ENCODE assay signal across 8 cellular contexts in the genomic region with DNA sequence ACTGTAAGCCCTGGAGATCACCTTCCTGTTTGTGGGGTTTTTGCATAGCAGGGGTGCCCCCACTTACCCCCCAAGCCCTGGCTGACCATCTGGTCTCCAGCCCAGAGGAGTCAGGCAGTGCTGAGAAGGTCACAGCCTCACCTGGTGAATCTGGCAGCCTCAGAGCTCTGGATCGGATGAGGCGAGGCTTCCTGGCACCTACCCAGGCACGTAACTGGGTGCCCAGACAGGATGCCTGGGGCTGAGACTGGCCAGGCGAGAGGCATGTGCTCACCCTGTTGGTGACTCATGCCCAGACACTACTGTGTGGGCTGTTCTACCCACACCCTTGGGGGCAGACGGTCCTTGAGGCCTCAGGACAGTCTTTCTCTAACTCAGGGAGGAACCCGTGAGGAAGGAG. TPM values are rescaled to one million over a fixed set of nuclear protein-coding genes. Genes with fewer than 3 reads are reported as not detected.
DNase-seq lines count a peak whose midpoint lies in the region; ATAC-seq and TF ChIP-seq lines count a peak whose summit lies in the region.

No MANE protein-coding gene starts in this region.

- peaks cover 19 to 33% of the 10 kb centered on the region in 2 donors for H3K27me3 Mint-ChIP-seq in effector memory CD8-positive, alpha-beta T cell

- H3K36me3 ChIP-seq in BJ (ENCODE audit: control insufficient read depth, insufficient read depth, low read length) = no peaks in the 10 kb centered on the region
- no peaks in the 10 kb centered on the region for H3K36me3 ChIP-seq in mucosa of rectum (ENCODE audit: control insufficient read depth in 2 of 2, insufficient read depth in 2 of 2, low read length in 2 of 2)

- no peak for TF ChIP-seq CTCF in BJ (IDR thresholded peaks at IDR 0.05; ENCODE audit: insufficient read depth, low read depth, low read length)

- DNase-seq in BJ (ENCODE audit: low read depth) (peak; percentile 85), NCI-H226 (peak; percentile 97), HuH-7.5 (ENCODE audit: low spot score) (no peak), inferior parietal cortex (ENCODE audit: extremely low spot score) (no peak)
- DNase-seq in effector memory CD8-positive, alpha-beta T cell = no peak
- DNase-seq in stimulated activated naive CD4-positive, alpha-beta T cell (lab: John Stamatoyannopoulos, UW) = no peak

- POLR2A ChIA-PET in BJ (lab: Charles Lee) = interaction anchor here (0.6 to 1.3 kb wide), 8 partner anchors 21 to 105 kb away, joined by 3 to 7 read pairs (median 3); no protein-coding TSS in a partner anchor

- peak; percentile 51 for ATAC-seq in effector memory CD8-positive, alpha-beta T cell (replicated peaks)
- ATAC-seq in HG03280 (IDR thresholded peaks at IDR 0.05; ENCODE audit: unreplicated experiment) = no peak

- no peaks in the 10 kb centered on the region for H3K36me3 Mint-ChIP-seq in effector memory CD8-positive, alpha-beta T cell (ENCODE audit: insufficient read depth)

- no peaks in the 10 kb centered on the region for H3K9me3 ChIP-seq in mucosa of rectum (ENCODE audit: control insufficient read depth in 2 of 2, low read length in 2 of 2)

- peak overlapping the region; percentile 10 to 71 for H3K9ac ChIP-seq in mucosa of rectum (ENCODE audit: low read depth in 1 of 2, low read length in 2 of 2)

- no peak overlapping the region for H3K4me3 Mint-ChIP-seq in effector memory CD8-positive, alpha-beta T cell

- CTCF ChIA-PET in BJ (lab: Yijun Ruan, JAX) = interaction anchor here (0.5 to 12.4 kb wide), 8 partner anchors 9 to 282 kb away, joined by 3 to 347 read pairs (median 4); partner anchors contain the start of gene PADI2

- H3K4me1 ChIP-seq in mucosa of rectum (ENCODE audit: control insufficient read depth in 2 of 2, insufficient read depth in 2 of 2, low read length in 2 of 2) = peaks cover 34 to 50% of the 10 kb centered on the region in 2 donors

- H3K27ac ChIP-seq in mucosa of rectum (ENCODE audit: low read depth in 2 of 2, low read length in 2 of 2) = peak overlapping the region; percentile 82 to 97

- H3K4me3 ChIP-seq in BJ (ENCODE audit: low read depth, low read length) (no peak overlapping the region), mucosa of rectum (ENCODE audit: low read length in 2 of 2) (peak overlapping the region in 1 of 2 donors; percentile 41)

- H3K4me1 Mint-ChIP-seq in effector memory CD8-positive, alpha-beta T cell (ENCODE audit: low read depth in 2 of 2) = peaks cover 0 to 4% of the 10 kb centered on the region in 2 donors

- H3K9me3 Mint-ChIP-seq in effector memory CD8-positive, alpha-beta T cell = no peaks in the 10 kb centered on the region

- H3K27me3 ChIP-seq in BJ (ENCODE audit: control insufficient read depth, insufficient read depth, low read length) = no peaks in the 10 kb centered on the region
- H3K27me3 ChIP-seq in mucosa of rectum (ENCODE audit: control insufficient read depth in 2 of 2, insufficient read depth in 2 of 2, low read length in 2 of 2) = no peaks in the 10 kb centered on the region

- no peak overlapping the region for H3K27ac Mint-ChIP-seq in effector memory CD8-positive, alpha-beta T cell

RNA-seq across cellular contexts. Expression of gene PADI3, which starts 15.2 kb away (rescaled TPM):
- polyA plus RNA-seq in BJ (2011; rRNA removed) = not detected in 2 replicates
- 0.05 TPM in 1 of 2 replicates, not detected in the other for polyA minus RNA-seq in BJ (2011; rRNA and poly(A)+ RNA removed)

RNA-seq across cellular contexts. Expression of gene PADI1, which starts 28.7 kb away (rescaled TPM):
- 0.70 and 0.82 TPM in 2 replicates for polyA plus RNA-seq in BJ (2011; rRNA removed)
- 0.21 and 0.76 TPM in 2 replicates for polyA minus RNA-seq in BJ (2011; rRNA and poly(A)+ RNA removed)

Comparison
In these comparisons a context has a peak if more than half of its experiments do, and no peak if none do; other contexts are left out.
1. DNase-seq: peak in BJ (single experiment) and NCI-H226 (single experiment); none in effector memory CD8-positive, alpha-beta T cell (0 of 3), stimulated activated naive CD4-positive, alpha-beta T cell (0 of 6), HuH-7.5 (single experiment) and inferior parietal cortex (single experiment).